In the genomic region with DNA sequence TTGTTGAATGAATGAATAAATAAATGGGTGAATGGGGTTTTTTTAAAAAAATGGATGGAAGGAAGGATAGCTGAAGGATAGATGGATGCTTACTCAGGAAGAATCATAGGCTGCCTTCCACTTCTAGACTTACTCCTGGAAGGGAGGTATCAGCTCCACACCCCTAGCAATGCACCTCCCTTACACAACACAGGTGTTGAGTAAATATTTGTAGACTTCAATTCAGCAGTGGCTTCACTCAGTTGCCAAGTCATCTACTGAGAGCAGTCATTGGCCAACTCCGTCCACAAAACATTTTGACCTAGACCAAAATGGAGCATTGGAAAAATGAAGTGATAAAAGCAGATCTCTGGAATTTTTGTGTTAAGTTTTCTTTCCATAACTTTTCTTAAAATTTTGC, we compare ENCODE assay signal across 24 cellular contexts.
"Had no signal": no experiment of that assay in that cellular context is flagged by ENCODE, and none has a peak within 500 bp of the region (broad histone marks: within the 10 kb centered on the region; RNA-seq: fewer than 3 reads in every experiment).

No MANE protein-coding gene starts in this region.

- H3K27me3 ChIP-seq: colonic mucosa, esophagus muscularis mucosa, foreskin keratinocyte, gastroesophageal sphincter, heart left ventricle, neutrophil, right atrium auricular region, testis had no signal

- H3K9me3 ChIP-seq: colonic mucosa, neutrophil, testis had no signal

- H3K4me3 ChIP-seq: colonic mucosa, esophagus muscularis mucosa, gastroesophageal sphincter, heart left ventricle, hepatocyte, lower lobe of right lung, right atrium auricular region, smooth muscle cell, testis, tibial artery had no signal

- H3K27ac ChIP-seq: colonic mucosa, esophagus muscularis mucosa, foreskin keratinocyte, gastroesophageal sphincter, heart left ventricle, hepatocyte, lower lobe of right lung, neutrophil, parathyroid adenoma, right atrium auricular region, testis, tibial artery had no signal

- DNase-seq: colonic mucosa; effector memory CD4-positive, alpha-beta T cell; foreskin keratinocyte; heart left ventricle; kidney; left ventricle myocardium superior; lower lobe of right lung; natural killer cell; stimulated activated CD4-positive, alpha-beta T cell treated with anti-CD3 and anti-CD28 coated beads, Interleukin-12 subunit alpha, Interleukin-12 subunit beta, amount 100 ng/mL, for 4 hours; stimulated activated CD4-positive, alpha-beta T cell treated with anti-CD3 and anti-CD28 coated beads, Interleukin-1b, Interleukin-23, amount 100 ng/mL, for 48 hours; stimulated activated CD4-positive, alpha-beta T cell treated with anti-CD3 and anti-CD28 coated beads, Interleukin-4, amount 100 ng/mL, for 24 hours; stimulated activated naive CD4-positive, alpha-beta T cell treated with Interleukin-2 at 50 U/mL for 16 hours; substantia nigra; testis; tibial artery had no signal

- H3K36me3 ChIP-seq: colonic mucosa, esophagus muscularis mucosa, gastroesophageal sphincter, heart left ventricle, lower lobe of right lung, neutrophil, right atrium auricular region, tibial artery had no signal

- ATAC-seq: foreskin keratinocyte; gastroesophageal sphincter; heart left ventricle; left ventricle myocardium superior; natural killer cell; sciatic nerve; stimulated activated effector memory CD8-positive, alpha-beta T cell treated with anti-CD3 and anti-CD28 coated beads, Interleukin-12 subunit alpha, Interleukin-12 subunit beta, amount 100 ng/mL, for 72 hours had no signal

- H3K4me1 ChIP-seq: colonic mucosa, foreskin keratinocyte, lower lobe of right lung, parathyroid adenoma, testis, tibial artery had no signal
